27 cellular contexts compared by ENCODE assay signal in genomic region chr12:116790066-116790465, GRCh38.
"Had no signal": no experiment of that assay in that cellular context is flagged by ENCODE, and none has a peak within 500 bp of the region (broad histone marks: within the 10 kb centered on the region; RNA-seq: fewer than 3 reads in every experiment).

No MANE protein-coding gene starts in this region.

- H3K27me3 ChIP-seq: ascending aorta, breast epithelium, cardiac muscle cell, colonic mucosa, gastroesophageal sphincter had no signal

- H3K9me3 ChIP-seq: ascending aorta, breast epithelium, colonic mucosa, gastroesophageal sphincter had no signal

- ATAC-seq: activated CD4-positive, alpha-beta T cell treated with anti-CD3 and anti-CD28 coated beads for 36 hours; activated CD8-positive, alpha-beta memory T cell treated with anti-CD3 and anti-CD28 coated beads, Interleukin-2, amount 10 ng/mL, durations not matched to agents 7 days and 5 days; activated CD8-positive, alpha-beta T cell treated with anti-CD3 and anti-CD28 coated beads, Interleukin-2, amount 10 ng/mL, durations not matched to agents 7 days and 5 days; activated naive CD8-positive, alpha-beta T cell treated with anti-CD3 and anti-CD28 coated beads, Interleukin-2, amount 50 U/mL, for 24 hours; esophagus mucosa; gastroesophageal sphincter had no signal

- H3K4me1 ChIP-seq: ascending aorta, breast epithelium, gastroesophageal sphincter had no signal

- H3K4me3 ChIP-seq: ascending aorta, breast epithelium, cardiac muscle cell, colonic mucosa, gastroesophageal sphincter had no signal

- H3K36me3 ChIP-seq: ascending aorta, breast epithelium, cardiac muscle cell, colonic mucosa, gastroesophageal sphincter had no signal

- H3K27ac ChIP-seq: ascending aorta, breast epithelium, cardiac muscle cell, colonic mucosa, gastroesophageal sphincter had no signal

- DNase-seq: activated CD4-positive, alpha-beta memory T cell treated with anti-CD3 and anti-CD28 coated beads for 36 hours; activated CD4-positive, alpha-beta T cell treated with anti-CD3 and anti-CD28 coated beads for 36 hours; activated CD4-positive, alpha-beta T cell treated with anti-CD3 and anti-CD28 coated beads, Interleukin-2, amount 10 ng/mL, durations not matched to agents 24 days and 14 days; activated CD4-positive, CD25-positive, alpha-beta regulatory T cell; activated CD4-positive, CD25-positive, alpha-beta regulatory T cell treated with anti-CD3 and anti-CD28 coated beads, Interleukin-2, amount 50 U/mL, for 72 hours; activated CD8-positive, alpha-beta memory T cell treated with anti-CD3 and anti-CD28 coated beads, Interleukin-2, amount 10 ng/mL, durations not matched to agents 7 days and 5 days; activated CD8-positive, alpha-beta memory T cell treated with anti-CD3 and anti-CD28 coated beads, Interleukin-2, amount 50 U/mL, for 4 hours; activated CD8-positive, alpha-beta T cell treated with anti-CD3 and anti-CD28 coated beads, Interleukin-2, amount 10 ng/mL, durations not matched to agents 7 days and 5 days; activated effector memory CD4-positive, alpha-beta T cell treated with anti-CD3 and anti-CD28 coated beads, Interleukin-2, amount 50 U/mL, for 16 hours; activated naive CD4-positive, alpha-beta T cell treated with anti-CD3 and anti-CD28 coated beads for 36 hours; activated naive CD8-positive, alpha-beta T cell treated with anti-CD3 and anti-CD28 coated beads for 36 hours; activated naive CD8-positive, alpha-beta T cell treated with anti-CD3 and anti-CD28 coated beads, Interleukin-2, amount 50 U/mL, for 24 hours; activated T-cell treated with anti-CD3 and anti-CD28 coated beads, Interleukin-2, amount 50 U/mL, for 1 hour; activated T-cell treated with anti-CD3 and anti-CD28 coated beads, Interleukin-2, amount 50 U/mL, for 48 hours; central memory CD4-positive, alpha-beta T cell; cerebellar nuclear complex; colonic mucosa; effector CD8-positive, alpha-beta T cell; foreskin melanocyte; head of caudate nucleus; hippocampal formation; T-helper 2 cell had no signal
